ENCODE assay signal across 14 cellular contexts in the genomic region with DNA sequence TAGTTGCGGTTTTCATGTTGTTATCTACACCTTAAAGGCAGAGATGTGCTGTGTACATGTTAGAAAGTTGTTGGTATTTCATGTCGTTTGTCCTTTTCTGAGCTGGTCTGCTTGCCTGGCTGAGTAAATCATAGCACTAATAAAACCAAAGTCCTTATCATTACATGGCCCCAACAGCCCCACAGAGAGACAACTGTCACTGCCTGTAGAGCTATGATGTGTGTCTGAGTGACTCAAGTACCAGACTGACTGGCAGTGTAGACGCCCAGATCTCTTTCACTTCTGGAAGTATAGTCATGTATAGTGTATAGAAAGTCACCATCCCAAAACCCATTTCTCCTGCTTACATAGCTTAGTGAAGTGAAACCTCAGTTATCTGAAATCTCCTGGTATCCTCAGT. TPM values are rescaled to one million over a fixed set of nuclear protein-coding genes. Genes with fewer than 3 reads are reported as not detected.
A peak's percentile ranks its signal among the peaks of the same experiment; 100 is the strongest.
DNase-seq lines count a peak whose midpoint lies in the region; ATAC-seq, FAIRE-seq and TF ChIP-seq lines count a peak whose summit lies in the region.
"Had no signal": no experiment of that assay in that cellular context is flagged by ENCODE, and none has a peak within 500 bp of the region (broad histone marks: within the 10 kb centered on the region; RNA-seq: fewer than 3 reads in every experiment).

No MANE protein-coding gene starts in this region.

- H3K4me3 Mint-ChIP-seq in activated naive CD4-positive, alpha-beta T cell treated with anti-CD3 and anti-CD28 coated beads, Interleukin-2, amount 10 ng/mL, durations not matched to agents 7 days and 5 days, result no peak overlapping the region

- TF ChIP-seq CTCF in epithelial cell of esophagus (IDR thresholded peaks at IDR 0.05; ENCODE audit: insufficient read depth, low read depth, low read length, missing control alignments), result no peak

- 23 to 44% (median 40%) methylated on average over 3 of the region's 3 CpGs for WGBS in small intestine, 3 donors

- ATAC-seq in activated naive CD4-positive, alpha-beta T cell treated with anti-CD3 and anti-CD28 coated beads, Interleukin-2, amount 50 U/mL, for 72 hours, result peak; percentile 48 to 67
- no peak for ATAC-seq in HG03565 (IDR thresholded peaks at IDR 0.05; ENCODE audit: unreplicated experiment)
- ATAC-seq: naive thymus-derived CD8-positive, alpha-beta T cell had no signal

- no peak overlapping the region for H3K27ac Mint-ChIP-seq in activated naive CD4-positive, alpha-beta T cell treated with anti-CD3 and anti-CD28 coated beads, Interleukin-2, amount 50 U/mL, for 72 hours
- H3K27ac Mint-ChIP-seq in activated naive CD4-positive, alpha-beta T cell treated with anti-CD3 and anti-CD28 coated beads, Interleukin-2, amount 10 ng/mL, durations not matched to agents 7 days and 5 days, result no peak overlapping the region
- H3K27ac Mint-ChIP-seq: naive thymus-derived CD8-positive, alpha-beta T cell had no signal

- H3K9me3 ChIP-seq in small intestine (ENCODE audit: control insufficient read depth, low read depth), result no peaks in the 10 kb centered on the region
- H3K9me3 ChIP-seq: SJCRH30 had no signal

- H3K36me3 Mint-ChIP-seq in activated naive CD4-positive, alpha-beta T cell treated with anti-CD3 and anti-CD28 coated beads, Interleukin-2, amount 50 U/mL, for 72 hours, result no peaks in the 10 kb centered on the region
- peaks cover 2% of the 10 kb centered on the region for H3K36me3 Mint-ChIP-seq in activated naive CD4-positive, alpha-beta T cell treated with anti-CD3 and anti-CD28 coated beads, Interleukin-2, amount 10 ng/mL, durations not matched to agents 7 days and 5 days
- H3K36me3 Mint-ChIP-seq: naive thymus-derived CD8-positive, alpha-beta T cell had no signal

- H3K36me3 ChIP-seq in small intestine (ENCODE audit: control insufficient read depth in 2 of 2, insufficient read depth in 2 of 2, low read length in 2 of 2), result no peaks in the 10 kb centered on the region
- H3K36me3 ChIP-seq: SJCRH30 had no signal

- peaks cover 4 to 11% of the 10 kb centered on the region in 2 donors for H3K4me1 ChIP-seq in small intestine (ENCODE audit: control insufficient read depth in 2 of 2, insufficient read depth in 1 of 2, low read depth in 1 of 2, low read length in 1 of 2)
- H3K4me1 ChIP-seq: SJCRH30 had no signal

- CTCF ChIA-PET in activated naive CD4-positive, alpha-beta T cell treated with anti-CD3 and anti-CD28 coated beads, Interleukin-2, amount 10 ng/mL, durations not matched to agents 7 days and 5 days (lab: Charles Lee), result interaction anchor here (1.1 kb wide), 1 partner anchor 198 kb away, joined by 3 read pairs; no protein-coding TSS in a partner anchor

- no peak for FAIRE-seq in small intestine (lab: Jason Lieb, UNC)
- FAIRE-seq: islet of Langerhans had no signal

- intact Hi-C loops in posterior vena cava (cut with DNase I), result no loop called here

- peak overlapping the region in 1 of 2 donors; percentile 73 for H3K27ac ChIP-seq in small intestine (ENCODE audit: low read depth in 1 of 2, low read length in 1 of 2)
- H3K27ac ChIP-seq: SJCRH30 had no signal

- no peaks in the 10 kb centered on the region for H3K27me3 ChIP-seq in small intestine (ENCODE audit: control insufficient read depth in 2 of 2, insufficient read depth in 2 of 2, low read length in 2 of 2)
- H3K27me3 ChIP-seq: SJCRH30 had no signal

- H3K9me3 Mint-ChIP-seq in activated naive CD4-positive, alpha-beta T cell treated with anti-CD3 and anti-CD28 coated beads, Interleukin-2, amount 50 U/mL, for 72 hours, result no peaks in the 10 kb centered on the region
- H3K9me3 Mint-ChIP-seq in activated naive CD4-positive, alpha-beta T cell treated with anti-CD3 and anti-CD28 coated beads, Interleukin-2, amount 10 ng/mL, durations not matched to agents 7 days and 5 days, result no peaks in the 10 kb centered on the region

- H3K27me3 Mint-ChIP-seq in activated naive CD4-positive, alpha-beta T cell treated with anti-CD3 and anti-CD28 coated beads, Interleukin-2, amount 10 ng/mL, durations not matched to agents 7 days and 5 days, result peaks cover 33% of the 10 kb centered on the region

- no peak for DNase-seq in activated naive CD4-positive, alpha-beta T cell treated with anti-CD3 and anti-CD28 coated beads, Interleukin-2, amount 50 U/mL, for 72 hours (ENCODE audit: low spot score in 2 of 2)
- no peak for DNase-seq in activated naive CD4-positive, alpha-beta T cell treated with anti-CD3 and anti-CD28 coated beads, Interleukin-2, amount 10 ng/mL, durations not matched to agents 7 days and 5 days
- peak; percentile 36 for DNase-seq in LoVo (ENCODE audit: low spot score)
- DNase-seq in epithelial cell of esophagus (ENCODE audit: low read depth), result peak; percentile 60
- DNase-seq in small intestine, result peak; percentile 74
- no peak for DNase-seq in DMS153 (lab: John Stamatoyannopoulos, UW)
- no peak for DNase-seq in posterior vena cava (ENCODE audit: low spot score)
- DNase-seq: activated CD4-positive, CD25-positive, alpha-beta regulatory T cell; naive thymus-derived CD8-positive, alpha-beta T cell; NCI-H1092; NCI-H446; SJCRH30 had no signal

- H3K4me1 Mint-ChIP-seq in activated naive CD4-positive, alpha-beta T cell treated with anti-CD3 and anti-CD28 coated beads, Interleukin-2, amount 10 ng/mL, durations not matched to agents 7 days and 5 days, result peaks cover 12% of the 10 kb centered on the region

- H3K4me3 ChIP-seq in epithelial cell of esophagus (ENCODE audit: low read length) (no peak overlapping the region), small intestine (ENCODE audit: low read depth in 1 of 2, low read length in 2 of 2) (no peak overlapping the region)
- H3K4me3 ChIP-seq: SJCRH30 had no signal

RNA-seq across cellular contexts. Expression of a gene that starts 4.3 kb away (rescaled TPM):
- total RNA-seq in activated naive CD4-positive, alpha-beta T cell treated with anti-CD3 and anti-CD28 coated beads, Interleukin-2, amount 50 U/mL, for 72 hours, result 1 to 10 TPM; 1.4 to 1.7 TPM
- polyA plus RNA-seq in small intestine, result 10 to 100 TPM; 10.3 to 15.4 (median 10.9) TPM
- 10 to 100 TPM; 16.1 to 16.7 TPM for total RNA-seq in posterior vena cava

Comparison
In these comparisons a context has a peak if more than half of its experiments do, and no peak if none do; other contexts are left out.
1. DNase-seq: peak in LoVo (single experiment), epithelial cell of esophagus (single experiment) and small intestine (single experiment); none in activated naive CD4-positive, alpha-beta T cell treated with anti-CD3 and anti-CD28 coated beads, Interleukin-2, amount 50 U/mL, for 72 hours (0 of 2), activated naive CD4-positive, alpha-beta T cell treated with anti-CD3 and anti-CD28 coated beads, Interleukin-2, amount 10 ng/mL, durations not matched to agents 7 days and 5 days (single experiment), DMS153 (single experiment) and posterior vena cava (single experiment).
2. RNA of a gene that starts 4.3 kb away (total RNA-seq): 16.1 to 16.7 TPM in posterior vena cava; 1.4 to 1.7 TPM in activated naive CD4-positive, alpha-beta T cell treated with anti-CD3 and anti-CD28 coated beads, Interleukin-2, amount 50 U/mL, for 72 hours; every median in the first group is over 4 times any median in the second.